11 cellular contexts compared by ENCODE assay signal in the genomic region with DNA sequence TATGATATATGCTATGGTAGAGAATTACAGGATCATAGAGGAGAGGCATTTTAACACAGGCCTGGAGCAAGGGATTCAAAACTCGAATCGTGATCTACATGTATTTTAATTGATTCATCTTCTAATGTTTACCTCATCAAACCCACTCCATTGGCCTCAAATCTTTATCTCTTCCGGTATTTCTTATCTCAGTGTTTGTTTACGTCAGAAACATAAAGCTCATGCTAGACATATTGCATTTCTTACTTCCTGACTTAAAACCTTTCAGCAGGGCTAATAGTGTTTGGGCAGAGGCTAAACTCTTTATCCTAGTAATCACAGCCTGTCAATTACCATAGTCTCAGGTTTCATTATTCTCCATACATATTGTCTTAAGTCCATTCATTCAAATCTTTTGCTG.
"Had no signal": no experiment of that assay in that cellular context is flagged by ENCODE, and none has a peak within 500 bp of the region (broad histone marks: within the 10 kb centered on the region; RNA-seq: fewer than 3 reads in every experiment).

No MANE protein-coding gene starts in this region.

- H3K9me3 ChIP-seq: gastrocnemius medialis had no signal

- ATAC-seq: activated naive CD4-positive, alpha-beta T cell treated with anti-CD3 and anti-CD28 coated beads, Interleukin-2, amount 50 U/mL, for 72 hours; gastrocnemius medialis; heart right ventricle; sciatic nerve had no signal

- H3K4me3 ChIP-seq: gastrocnemius medialis, heart right ventricle had no signal

- H3K4me1 ChIP-seq: gastrocnemius medialis had no signal

- H3K27me3 ChIP-seq: gastrocnemius medialis, heart right ventricle had no signal

- H3K27ac ChIP-seq: gastrocnemius medialis, heart right ventricle had no signal

- DNase-seq: activated CD4-positive, alpha-beta T cell treated with anti-CD3 and anti-CD28 coated beads, Interleukin-2, amount 10 ng/mL, durations not matched to agents 7 days and 5 days; activated CD4-positive, CD25-positive, alpha-beta regulatory T cell; activated T-cell treated with anti-CD3 and anti-CD28 coated beads for 4 hours; anterior cingulate cortex; gastrocnemius medialis; heart right ventricle; mesendoderm; stimulated activated CD4-positive, alpha-beta T cell treated with anti-CD3 and anti-CD28 coated beads, Interleukin-12 subunit alpha, Interleukin-12 subunit beta, amount 100 ng/mL, for 4 hours; stimulated activated naive CD4-positive, alpha-beta T cell had no signal

- H3K36me3 ChIP-seq: gastrocnemius medialis, heart right ventricle had no signal
